Comparison of ENCODE assay signal across 1 cellular context in the genomic region with DNA sequence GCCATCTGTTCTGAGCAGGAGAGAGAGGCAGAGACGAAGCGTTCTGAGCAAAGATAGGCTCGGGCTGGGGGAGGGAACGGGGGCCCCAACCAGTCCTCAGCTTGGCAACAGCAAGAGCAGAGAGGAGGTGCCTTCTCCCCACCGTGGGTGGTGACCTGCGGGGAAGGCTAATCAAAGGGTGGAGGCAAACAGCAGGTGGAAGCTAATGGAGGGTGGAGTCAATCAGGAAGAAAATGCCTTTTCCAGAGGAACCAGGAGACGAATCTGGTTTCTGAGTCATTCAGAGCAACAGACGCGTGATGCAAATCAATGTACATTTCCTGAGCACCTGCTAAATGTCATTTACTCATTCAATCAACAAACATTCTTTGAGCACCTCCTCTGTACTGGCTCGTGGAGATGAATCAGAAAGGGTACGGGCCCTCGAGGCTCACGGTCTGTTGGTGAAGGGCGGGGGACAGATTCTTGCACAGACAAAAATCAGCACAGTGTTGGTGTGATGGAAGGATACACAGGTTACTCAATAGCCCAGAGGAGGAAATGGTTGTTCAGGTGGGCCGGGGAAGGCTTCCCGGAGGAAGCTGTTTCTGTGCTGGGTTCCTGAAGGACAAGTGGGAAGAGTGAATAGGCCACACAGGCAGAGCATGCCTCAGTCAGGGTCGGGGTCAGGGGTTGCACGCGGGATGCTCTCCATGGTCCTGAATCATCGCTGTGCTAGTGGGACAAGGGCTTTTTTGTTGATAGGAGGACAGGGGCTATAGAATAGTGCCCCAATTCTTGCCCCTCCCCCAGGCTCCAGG.
A peak's percentile ranks its signal among the peaks of the same experiment; 100 is the strongest.
TF ChIP-seq lines count a peak whose summit lies in the region.

No MANE protein-coding gene starts in this region.

TF ChIP-seq in GM12878, 131 proteins besides CTCF, POLR2A, EP300 and RAD21:
- TF ChIP-seq NR2F1 (conservative IDR thresholded peaks at IDR 0.05) (peak; percentile 64), STAT1 (conservative IDR thresholded peaks at IDR 0.05) (no peak)
- TF ChIP-seq, protein P1, sequence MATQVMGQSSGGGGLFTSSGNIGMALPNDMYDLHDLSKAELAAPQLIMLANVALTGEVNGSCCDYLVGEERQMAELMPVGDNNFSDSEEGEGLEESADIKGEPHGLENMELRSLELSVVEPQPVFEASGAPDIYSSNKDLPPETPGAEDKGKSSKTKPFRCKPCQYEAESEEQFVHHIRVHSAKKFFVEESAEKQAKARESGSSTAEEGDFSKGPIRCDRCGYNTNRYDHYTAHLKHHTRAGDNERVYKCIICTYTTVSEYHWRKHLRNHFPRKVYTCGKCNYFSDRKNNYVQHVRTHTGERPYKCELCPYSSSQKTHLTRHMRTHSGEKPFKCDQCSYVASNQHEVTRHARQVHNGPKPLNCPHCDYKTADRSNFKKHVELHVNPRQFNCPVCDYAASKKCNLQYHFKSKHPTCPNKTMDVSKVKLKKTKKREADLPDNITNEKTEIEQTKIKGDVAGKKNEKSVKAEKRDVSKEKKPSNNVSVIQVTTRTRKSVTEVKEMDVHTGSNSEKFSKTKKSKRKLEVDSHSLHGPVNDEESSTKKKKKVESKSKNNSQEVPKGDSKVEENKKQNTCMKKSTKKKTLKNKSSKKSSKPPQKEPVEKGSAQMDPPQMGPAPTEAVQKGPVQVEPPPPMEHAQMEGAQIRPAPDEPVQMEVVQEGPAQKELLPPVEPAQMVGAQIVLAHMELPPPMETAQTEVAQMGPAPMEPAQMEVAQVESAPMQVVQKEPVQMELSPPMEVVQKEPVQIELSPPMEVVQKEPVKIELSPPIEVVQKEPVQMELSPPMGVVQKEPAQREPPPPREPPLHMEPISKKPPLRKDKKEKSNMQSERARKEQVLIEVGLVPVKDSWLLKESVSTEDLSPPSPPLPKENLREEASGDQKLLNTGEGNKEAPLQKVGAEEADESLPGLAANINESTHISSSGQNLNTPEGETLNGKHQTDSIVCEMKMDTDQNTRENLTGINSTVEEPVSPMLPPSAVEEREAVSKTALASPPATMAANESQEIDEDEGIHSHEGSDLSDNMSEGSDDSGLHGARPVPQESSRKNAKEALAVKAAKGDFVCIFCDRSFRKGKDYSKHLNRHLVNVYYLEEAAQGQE (IDR thresholded peaks at IDR 0.05; ENCODE audit: low read depth, low read length) = peak; percentile 87
